ENCODE assay signal across 13 cellular contexts in the genomic region with DNA sequence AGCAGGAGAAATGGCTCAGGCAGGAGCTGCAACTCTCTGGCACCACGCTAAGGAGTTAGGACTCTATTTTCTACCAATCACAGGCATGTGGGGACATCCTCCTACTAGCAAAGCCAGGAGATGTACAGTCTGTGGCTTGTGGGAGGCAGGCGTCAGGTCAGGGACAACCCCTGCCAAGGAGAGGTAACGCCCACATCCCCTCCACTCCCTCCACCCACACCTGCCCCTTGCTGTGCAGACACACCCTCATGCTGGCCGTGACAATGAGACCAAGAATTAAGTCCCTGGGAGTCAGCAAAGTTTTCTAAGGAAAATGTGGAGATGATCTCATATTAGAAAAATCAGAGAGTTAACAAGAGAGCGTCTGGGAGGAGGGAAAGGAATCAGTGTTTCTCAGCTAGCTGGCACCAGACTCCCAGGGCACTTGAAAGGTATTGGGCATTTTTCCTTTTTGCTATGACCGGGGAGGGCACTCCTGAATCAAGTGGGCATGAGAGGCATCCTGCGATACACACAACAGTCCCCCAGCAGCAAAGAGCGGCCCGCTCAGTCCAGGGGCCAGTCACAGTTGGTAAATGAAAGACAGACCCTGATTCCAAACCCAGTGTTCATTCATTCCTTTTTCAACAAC.
A peak's percentile ranks its signal among the peaks of the same experiment; 100 is the strongest.
DNase-seq lines count a peak whose midpoint lies in the region; ATAC-seq, FAIRE-seq and TF ChIP-seq lines count a peak whose summit lies in the region.
"Had no signal": no experiment of that assay in that cellular context is flagged by ENCODE, and none has a peak within 500 bp of the region (broad histone marks: within the 10 kb centered on the region; RNA-seq: fewer than 3 reads in every experiment).

No MANE protein-coding gene starts in this region.

- no peak for FAIRE-seq in bronchial epithelial cell (lab: Jason Lieb, UNC)
- FAIRE-seq: A204.1 had no signal

- DNase-seq in NCI-H146 (lab: John Stamatoyannopoulos, UW), result peak; percentile 58
- no peak for DNase-seq in NCI-H146 treated with DMSO at 0.1 percent for 48 hours (lab: John Stamatoyannopoulos, UW; ENCODE audit: unreplicated experiment)
- peak; percentile 78 for DNase-seq in MG63
- DNase-seq in bronchial epithelial cell (ENCODE audit: low read depth), result peak; percentile 4
- DNase-seq in posterior vena cava (ENCODE audit: low spot score), result peak; percentile 28
- no peak for DNase-seq in esophagus muscularis mucosa (ENCODE audit: extremely low spot score)
- DNase-seq in medulla oblongata (ENCODE audit: extremely low spot score), result no peak
- DNase-seq: NCI-H1930; SK-N-SH; stimulated activated naive CD8-positive, alpha-beta T cell treated with anti-CD3 and anti-CD28 coated beads, Interleukin-15, Interleukin-2, amounts not matched to agents 100 U/mL and 50 U/mL, for 24 hours had no signal

- TF ChIP-seq EP300 in esophagus muscularis mucosa (IDR thresholded peaks at IDR 0.05), result no peak

- H3K27me3 ChIP-seq in MG63 (peaks cover 11% of the 10 kb centered on the region), bronchial epithelial cell (ENCODE audit: control insufficient read depth, insufficient read depth, low read length) (no peaks in the 10 kb centered on the region), esophagus muscularis mucosa (peaks cover 0 to 72% (median 4%) of the 10 kb centered on the region in 4 donors)

- no peaks in the 10 kb centered on the region for H3K4me1 ChIP-seq in esophagus muscularis mucosa
- H3K4me1 ChIP-seq: Caco-2 had no signal

- no peak overlapping the region for H3K4me3 ChIP-seq in MG63
- no peak overlapping the region for H3K4me3 ChIP-seq in bronchial epithelial cell (ENCODE audit: low read depth, low read length)
- no peak overlapping the region for H3K4me3 ChIP-seq in esophagus muscularis mucosa

- WGBS in esophagus muscularis mucosa, result 60% methylated on average over 9 of the region's 9 CpGs

- ATAC-seq in HG02642 (IDR thresholded peaks at IDR 0.05; ENCODE audit: poor library complexity, unreplicated experiment), result no peak
- ATAC-seq: stimulated activated naive CD8-positive, alpha-beta T cell treated with anti-CD3 and anti-CD28 coated beads, Interleukin-15, Interleukin-2, amounts not matched to agents 100 U/mL and 50 U/mL, for 24 hours had no signal

- no peak overlapping the region for H3K27ac ChIP-seq in esophagus muscularis mucosa (replicated peaks in 1 of 4)

- H3K9me3 ChIP-seq in MG63 (peaks cover 3% of the 10 kb centered on the region), esophagus muscularis mucosa (peaks cover 0 to 3% (median 0%) of the 10 kb centered on the region in 4 donors)

- TF ChIP-seq CTCF in bronchial epithelial cell (IDR thresholded peaks at IDR 0.05; ENCODE audit: insufficient read depth, low read length, severe bottlenecking) (no peak), esophagus muscularis mucosa (IDR thresholded peaks at IDR 0.05) (no peak)

- intact Hi-C loops in posterior vena cava (cut with DNase I), result no loop called here
- intact Hi-C loops in esophagus muscularis mucosa (cut with DNase I), result no loop called here

- H3K36me3 ChIP-seq in MG63, result no peaks in the 10 kb centered on the region
- H3K36me3 ChIP-seq in bronchial epithelial cell (ENCODE audit: control insufficient read depth, insufficient read depth, low read length), result no peaks in the 10 kb centered on the region
- H3K36me3 ChIP-seq in esophagus muscularis mucosa, result no peaks in the 10 kb centered on the region

- no peak for TF ChIP-seq POLR2A in esophagus muscularis mucosa (IDR thresholded peaks at IDR 0.05; ENCODE audit: low read depth)

Comparison
In these comparisons a context has a peak if more than half of its experiments do, and no peak if none do; other contexts are left out.
1. DNase-seq: peak in NCI-H146 (single experiment), MG63 (single experiment), bronchial epithelial cell (single experiment) and posterior vena cava (single experiment); none in NCI-H146 treated with DMSO at 0.1 percent for 48 hours (single experiment), esophagus muscularis mucosa (single experiment) and medulla oblongata (single experiment).